13 cellular contexts compared by ENCODE assay signal in the genomic region with DNA sequence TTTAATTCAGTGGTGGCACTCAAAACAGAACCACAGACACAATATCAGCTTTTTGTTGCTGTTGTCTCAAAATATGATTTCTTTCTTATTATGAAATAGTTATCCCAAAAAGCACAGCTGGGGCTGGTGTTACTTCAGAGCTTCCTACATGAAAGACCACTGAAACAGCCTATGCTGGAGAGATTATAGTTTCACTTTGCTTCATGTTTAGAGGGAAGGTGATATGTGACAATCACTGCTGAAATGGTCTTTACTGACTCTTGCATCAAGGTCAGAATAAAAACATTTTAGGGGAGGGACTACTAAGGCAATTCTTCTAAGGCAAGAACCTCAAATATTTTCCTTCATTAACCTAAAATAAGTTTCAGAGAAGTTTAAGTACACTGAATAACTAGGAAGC.
DNase-seq lines count a peak whose midpoint lies in the region; ATAC-seq and TF ChIP-seq lines count a peak whose summit lies in the region.
"Had no signal": no experiment of that assay in that cellular context is flagged by ENCODE, and none has a peak within 500 bp of the region (broad histone marks: within the 10 kb centered on the region; RNA-seq: fewer than 3 reads in every experiment).

No MANE protein-coding gene starts in this region.

- H3K9me3 ChIP-seq in SK-N-SH (no peaks in the 10 kb centered on the region), OCI-LY7 (ENCODE audit: low read length) (no peaks in the 10 kb centered on the region), colonic mucosa (no peaks in the 10 kb centered on the region)

- H3K27ac ChIP-seq in SK-N-SH (ENCODE audit: low read depth in 2 of 2, low read length in 1 of 2) (no peak overlapping the region), OCI-LY7 (ENCODE audit: low read depth, low read length, poor library complexity, severe bottlenecking) (no peak overlapping the region), colonic mucosa (no peak overlapping the region)
- H3K27ac ChIP-seq: HL-60 had no signal

- peaks cover 2% of the 10 kb centered on the region for H3K9me3 Mint-ChIP-seq in nephron

- no peaks in the 10 kb centered on the region for H3K27me3 ChIP-seq in SK-N-SH (ENCODE audit: insufficient read depth)
- H3K27me3 ChIP-seq in colonic mucosa: no peaks in the 10 kb centered on the region

- H3K36me3 Mint-ChIP-seq in nephron (ENCODE audit: low read depth): no peaks in the 10 kb centered on the region
- H3K36me3 Mint-ChIP-seq: WTC11 had no signal

- no peak for DNase-seq in SK-N-SH
- no peak for DNase-seq in OCI-LY7 (ENCODE audit: low spot score)
- DNase-seq in stimulated activated CD4-positive, alpha-beta T cell treated with anti-CD3 and anti-CD28 coated beads, Interleukin-15, amount 100 ng/mL, for 24 hours: no peak
- DNase-seq in colonic mucosa: no peak
- no peak for DNase-seq in HUDEP-2 (lab: John Stamatoyannopoulos, UW; ENCODE audit: unreplicated experiment in 76 of 76)
- DNase-seq: NCI-H187; RPMI8226; stimulated activated CD4-positive, alpha-beta T cell treated with anti-CD3 and anti-CD28 coated beads, Interleukin-4, amount 100 ng/mL, for 1 hour had no signal

- H3K27ac Mint-ChIP-seq in nephron: peak overlapping the region in 2 of 3 experiments; percentile 37 to 41
- H3K27ac Mint-ChIP-seq: WTC11 had no signal

- intact Hi-C loops in OCI-LY7 (cut with micrococcal nuclease; ENCODE audit: unreplicated experiment): no loop called here
- intact Hi-C loops in colonic mucosa (cut with DNase I): no loop called here

- TF ChIP-seq CTCF in SK-N-SH (IDR thresholded peaks at IDR 0.05) (no peak), OCI-LY7 (conservative IDR thresholded peaks at IDR 0.05; ENCODE audit: low read length) (no peak), nephron (IDR thresholded peaks at IDR 0.05; ENCODE audit: unreplicated experiment in 3 of 3) (no peak), colonic mucosa (IDR thresholded peaks at IDR 0.05) (no peak)

- peaks cover 6% of the 10 kb centered on the region for H3F3A ChIP-seq in SK-N-SH (replicated peaks; ENCODE audit: insufficient read depth)

- H3K9me2 ChIP-seq in SK-N-SH (no peaks in the 10 kb centered on the region), OCI-LY7 (ENCODE audit: insufficient read depth, low read length) (no peaks in the 10 kb centered on the region)

- ATAC-seq in SK-N-SH treated with all-trans-retinoic acid at 6 μM for 48 hours (no peak), HG02610 (IDR thresholded peaks at IDR 0.05; ENCODE audit: unreplicated experiment) (peak; percentile 46)
- ATAC-seq: WTC11 had no signal

- H3K4me3 ChIP-seq in SK-N-SH (ENCODE audit: low read depth in 2 of 2, low read length in 1 of 2) (no peak overlapping the region), OCI-LY7 (ENCODE audit: low read depth, low read length, poor library complexity, severe bottlenecking) (no peak overlapping the region), colonic mucosa (no peak overlapping the region)

- BruUV-seq in OCI-LY7 (replicated peaks; lab: Mats Ljungman, UMichigan): no TSS peak

- H3K4me1 ChIP-seq in SK-N-SH (ENCODE audit: control insufficient read depth in 1 of 2, insufficient read depth in 2 of 2, low read depth in 1 of 2, low read length in 1 of 2) (peaks cover 0 to 17% of the 10 kb centered on the region in 2 experiments; a peak in 3 of 4 replicates), OCI-LY7 (ENCODE audit: insufficient read depth, low read length, poor library complexity, severe bottlenecking) (no peaks in the 10 kb centered on the region), colonic mucosa (no peaks in the 10 kb centered on the region)

- no peak overlapping the region for H3K4me3 Mint-ChIP-seq in nephron
- H3K4me3 Mint-ChIP-seq: WTC11 had no signal

- peak overlapping the region; percentile 31; the same call in 1 of the 2 replicates for H3K4me2 ChIP-seq in SK-N-SH
- H3K4me2 ChIP-seq in OCI-LY7 (ENCODE audit: low read length): peak overlapping the region; percentile 21; the same call in 1 of the 2 replicates

- H2AFZ ChIP-seq in SK-N-SH (ENCODE audit: low read depth) (no peak overlapping the region), OCI-LY7 (ENCODE audit: low read length) (peak overlapping the region; percentile 48)

- no peak for TF ChIP-seq EP300 in SK-N-SH (IDR thresholded peaks at IDR 0.05; ENCODE audit: borderline replicate concordance in 1 of 2, low read depth in 1 of 2, low read length in 1 of 2)

- H3K79me2 ChIP-seq in SK-N-SH (ENCODE audit: insufficient read depth): peaks cover 29% of the 10 kb centered on the region
- no peaks in the 10 kb centered on the region for H3K79me2 ChIP-seq in OCI-LY7 (ENCODE audit: insufficient read depth, low read depth, low read length)

- H3K4me1 Mint-ChIP-seq in nephron: peaks cover 54% of the 10 kb centered on the region

- H4K20me1 ChIP-seq in SK-N-SH (ENCODE audit: insufficient read depth) (no peaks in the 10 kb centered on the region), OCI-LY7 (ENCODE audit: insufficient read depth, low read length) (no peaks in the 10 kb centered on the region)

- no peaks in the 10 kb centered on the region for H3K27me3 Mint-ChIP-seq in nephron (ENCODE audit: low read depth)

- H3K36me3 ChIP-seq in SK-N-SH (replicated peaks in 1 of 2; ENCODE audit: control insufficient read depth in 1 of 2, insufficient read depth in 2 of 2, low read length in 1 of 2) (peaks cover 0 to 5% of the 10 kb centered on the region in 2 experiments), OCI-LY7 (ENCODE audit: insufficient read depth, low read length) (no peaks in the 10 kb centered on the region), colonic mucosa (no peaks in the 10 kb centered on the region)

- CTCF ChIA-PET in SK-N-SH (lab: Yijun Ruan, JAX): interaction anchor here (0.8 to 2.2 kb wide), 2 partner anchors 12 to 15 kb away, joined by 3 to 6 read pairs; no protein-coding TSS in a partner anchor
- CTCF ChIA-PET in OCI-LY7 (lab: Charles Lee; ENCODE audit: unreplicated experiment): interaction anchor here (1.0 kb wide), 1 partner anchor 9 kb away, joined by 3 read pairs; no protein-coding TSS in a partner anchor

- TF ChIP-seq RAD21 in SK-N-SH (IDR thresholded peaks at IDR 0.05; ENCODE audit: low read length): no peak

- POLR2A ChIA-PET in SK-N-SH (lab: Yijun Ruan, JAX): no interaction called here
- POLR2A ChIA-PET in OCI-LY7 (lab: Charles Lee): interaction anchor here (0.6 to 2.2 kb wide), 8 partner anchors 9 to 24 kb away, joined by 3 to 9 read pairs (median 6); no protein-coding TSS in a partner anchor

- no peak overlapping the region for H3K9ac ChIP-seq in SK-N-SH
- H3K9ac ChIP-seq in colonic mucosa (ENCODE audit: low read depth in 2 of 2, low read length in 2 of 2): no peak overlapping the region

TF ChIP-seq in SK-N-SH, 30 proteins besides CTCF, POLR2A, EP300 and RAD21 (continues in another document):
- no peak for TF ChIP-seq TCF12 (IDR thresholded peaks at IDR 0.05)
- TF ChIP-seq, protein P1, sequence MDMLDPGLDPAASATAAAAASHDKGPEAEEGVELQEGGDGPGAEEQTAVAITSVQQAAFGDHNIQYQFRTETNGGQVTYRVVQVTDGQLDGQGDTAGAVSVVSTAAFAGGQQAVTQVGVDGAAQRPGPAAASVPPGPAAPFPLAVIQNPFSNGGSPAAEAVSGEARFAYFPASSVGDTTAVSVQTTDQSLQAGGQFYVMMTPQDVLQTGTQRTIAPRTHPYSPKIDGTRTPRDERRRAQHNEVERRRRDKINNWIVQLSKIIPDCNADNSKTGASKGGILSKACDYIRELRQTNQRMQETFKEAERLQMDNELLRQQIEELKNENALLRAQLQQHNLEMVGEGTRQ (IDR thresholded peaks at IDR 0.05; ENCODE audit: borderline replicate concordance, low read depth, low read length): no peak
- TF ChIP-seq POLR2AphosphoS5 (IDR thresholded peaks at IDR 0.05; ENCODE audit: low read depth, low read length): no peak
- no peak for TF ChIP-seq FOXJ3 (CRISPR knock-in tag; IDR thresholded peaks at IDR 0.05)

TF ChIP-seq in SK-N-SH treated with all-trans-retinoic acid at 6 μM for 48 hours, 23 proteins besides CTCF, POLR2A, EP300 and RAD21:
- TF ChIP-seq OSR1 (CRISPR knock-in tag; IDR thresholded peaks at IDR 0.05): no peak
- TF ChIP-seq CSDC2 (CRISPR knock-in tag; IDR thresholded peaks at IDR 0.05): no peak
- TF ChIP-seq BACH2 (CRISPR knock-in tag; IDR thresholded peaks at IDR 0.05; ENCODE audit: borderline replicate concordance): no peak
- no peak for TF ChIP-seq SNAI2 (CRISPR knock-in tag; IDR thresholded peaks at IDR 0.05)
- no peak for TF ChIP-seq GLIS3 (CRISPR knock-in tag; IDR thresholded peaks at IDR 0.05)
- no peak for TF ChIP-seq ZFP30 (CRISPR knock-in tag; IDR thresholded peaks at IDR 0.05)
- TF ChIP-seq RARB (CRISPR knock-in tag; IDR thresholded peaks at IDR 0.05): no peak
- no peak for TF ChIP-seq ZC3H10 (CRISPR knock-in tag; IDR thresholded peaks at IDR 0.05)
- no peak for TF ChIP-seq ZNF70 (CRISPR knock-in tag; IDR thresholded peaks at IDR 0.05)
- no peak for TF ChIP-seq TCF4 (CRISPR knock-in tag; IDR thresholded peaks at IDR 0.05; ENCODE audit: borderline replicate concordance)
- TF ChIP-seq, protein P2, sequence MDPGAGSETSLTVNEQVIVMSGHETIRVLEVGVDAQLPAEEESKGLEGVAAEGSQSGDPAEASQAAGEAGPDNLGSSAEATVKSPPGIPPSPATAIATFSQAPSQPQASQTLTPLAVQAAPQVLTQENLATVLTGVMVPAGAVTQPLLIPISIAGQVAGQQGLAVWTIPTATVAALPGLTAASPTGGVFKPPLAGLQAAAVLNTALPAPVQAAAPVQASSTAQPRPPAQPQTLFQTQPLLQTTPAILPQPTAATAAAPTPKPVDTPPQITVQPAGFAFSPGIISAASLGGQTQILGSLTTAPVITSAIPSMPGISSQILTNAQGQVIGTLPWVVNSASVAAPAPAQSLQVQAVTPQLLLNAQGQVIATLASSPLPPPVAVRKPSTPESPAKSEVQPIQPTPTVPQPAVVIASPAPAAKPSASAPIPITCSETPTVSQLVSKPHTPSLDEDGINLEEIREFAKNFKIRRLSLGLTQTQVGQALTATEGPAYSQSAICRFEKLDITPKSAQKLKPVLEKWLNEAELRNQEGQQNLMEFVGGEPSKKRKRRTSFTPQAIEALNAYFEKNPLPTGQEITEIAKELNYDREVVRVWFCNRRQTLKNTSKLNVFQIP (CRISPR knock-in tag; IDR thresholded peaks at IDR 0.05; ENCODE audit: borderline replicate concordance, low read depth): no peak
